ENCODE assay signal across 13 cellular contexts in the genomic region with DNA sequence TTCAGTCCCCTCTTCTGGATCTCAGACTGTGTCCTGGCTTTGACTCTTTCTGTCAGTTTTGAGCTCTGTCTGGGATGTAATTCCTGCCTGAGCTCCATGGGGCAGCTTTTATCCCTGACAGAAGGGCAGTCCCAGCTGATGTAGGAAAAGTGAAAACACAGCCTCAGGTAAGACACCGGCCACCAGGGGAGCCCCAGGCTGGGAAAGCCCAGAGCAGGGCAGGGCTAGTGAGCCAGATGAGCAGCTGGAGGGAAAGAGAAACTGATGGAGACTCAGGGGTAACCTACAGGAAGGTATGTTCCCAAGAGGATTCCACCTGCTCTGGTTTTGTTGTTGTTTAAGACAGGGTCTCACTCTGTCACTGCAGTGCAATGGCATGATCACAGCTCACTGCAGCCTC. TPM values are rescaled to one million over a fixed set of nuclear protein-coding genes. Genes with fewer than 3 reads are reported as not detected.
"Had no signal": no experiment of that assay in that cellular context is flagged by ENCODE, and none has a peak within 500 bp of the region (broad histone marks: within the 10 kb centered on the region; RNA-seq: fewer than 3 reads in every experiment).

No MANE protein-coding gene starts in this region.

RNA-seq across cellular contexts. Expression of gene IFNL3, which starts 0.4 kb away (rescaled TPM):
- total RNA-seq: activated CD4-positive, alpha-beta T cell treated with anti-CD3 and anti-CD28 coated beads, Interleukin-2, amount 10 ng/mL, durations not matched to agents 7 days and 5 days; breast epithelium; esophagus squamous epithelium; left cardiac atrium; mammary epithelial cell; mucosa of gallbladder; occipital lobe; prostate gland; subcutaneous adipose tissue; T-helper 1 cell treated with Interleukin-12 subunit alpha and Interleukin-12 subunit beta and Interleukin-4 antibody, amounts not matched to agents 30 ng/mL and 1 ng/mL, for 36 hours; tibial nerve had no signal
- polyA plus RNA-seq: immature natural killer cell, mammary epithelial cell had no signal

RNA-seq across cellular contexts. Expression of gene IFNL4, which starts 3.5 kb away (rescaled TPM):
- total RNA-seq: activated CD4-positive, alpha-beta T cell treated with anti-CD3 and anti-CD28 coated beads, Interleukin-2, amount 10 ng/mL, durations not matched to agents 7 days and 5 days; breast epithelium; esophagus squamous epithelium; left cardiac atrium; mammary epithelial cell; mucosa of gallbladder; occipital lobe; prostate gland; subcutaneous adipose tissue; T-helper 1 cell treated with Interleukin-12 subunit alpha and Interleukin-12 subunit beta and Interleukin-4 antibody, amounts not matched to agents 30 ng/mL and 1 ng/mL, for 36 hours; tibial nerve had no signal
- polyA plus RNA-seq: mammary epithelial cell had no signal

RNA-seq across cellular contexts. Expression of gene IFNL2, which starts 23.0 kb away (rescaled TPM):
- total RNA-seq: activated CD4-positive, alpha-beta T cell treated with anti-CD3 and anti-CD28 coated beads, Interleukin-2, amount 10 ng/mL, durations not matched to agents 7 days and 5 days; breast epithelium; dorsolateral prefrontal cortex; esophagus squamous epithelium; left cardiac atrium; mammary epithelial cell; mucosa of gallbladder; occipital lobe; prostate gland; subcutaneous adipose tissue; T-helper 1 cell treated with Interleukin-12 subunit alpha and Interleukin-12 subunit beta and Interleukin-4 antibody, amounts not matched to agents 30 ng/mL and 1 ng/mL, for 36 hours; tibial nerve had no signal
- polyA plus RNA-seq: immature natural killer cell, mammary epithelial cell had no signal

RNA-seq across cellular contexts. Expression of gene SYCN, which starts 41.1 kb away (rescaled TPM):
- total RNA-seq: activated CD4-positive, alpha-beta T cell treated with anti-CD3 and anti-CD28 coated beads, Interleukin-2, amount 10 ng/mL, durations not matched to agents 7 days and 5 days; breast epithelium; esophagus squamous epithelium; left cardiac atrium; mammary epithelial cell; occipital lobe; subcutaneous adipose tissue; T-helper 1 cell treated with Interleukin-12 subunit alpha and Interleukin-12 subunit beta and Interleukin-4 antibody, amounts not matched to agents 30 ng/mL and 1 ng/mL, for 36 hours had no signal
- polyA plus RNA-seq: immature natural killer cell, mammary epithelial cell had no signal

RNA-seq across cellular contexts. Expression of gene NCCRP1, which starts 48.4 kb away (rescaled TPM):
- total RNA-seq: activated CD4-positive, alpha-beta T cell treated with anti-CD3 and anti-CD28 coated beads, Interleukin-2, amount 10 ng/mL, durations not matched to agents 7 days and 5 days; left cardiac atrium; occipital lobe; subcutaneous adipose tissue; T-helper 1 cell treated with Interleukin-12 subunit alpha and Interleukin-12 subunit beta and Interleukin-4 antibody, amounts not matched to agents 30 ng/mL and 1 ng/mL, for 36 hours; tibial nerve had no signal
- polyA plus RNA-seq: immature natural killer cell had no signal
